Comparison of ENCODE assay signal across 8 cellular contexts in the genomic region with DNA sequence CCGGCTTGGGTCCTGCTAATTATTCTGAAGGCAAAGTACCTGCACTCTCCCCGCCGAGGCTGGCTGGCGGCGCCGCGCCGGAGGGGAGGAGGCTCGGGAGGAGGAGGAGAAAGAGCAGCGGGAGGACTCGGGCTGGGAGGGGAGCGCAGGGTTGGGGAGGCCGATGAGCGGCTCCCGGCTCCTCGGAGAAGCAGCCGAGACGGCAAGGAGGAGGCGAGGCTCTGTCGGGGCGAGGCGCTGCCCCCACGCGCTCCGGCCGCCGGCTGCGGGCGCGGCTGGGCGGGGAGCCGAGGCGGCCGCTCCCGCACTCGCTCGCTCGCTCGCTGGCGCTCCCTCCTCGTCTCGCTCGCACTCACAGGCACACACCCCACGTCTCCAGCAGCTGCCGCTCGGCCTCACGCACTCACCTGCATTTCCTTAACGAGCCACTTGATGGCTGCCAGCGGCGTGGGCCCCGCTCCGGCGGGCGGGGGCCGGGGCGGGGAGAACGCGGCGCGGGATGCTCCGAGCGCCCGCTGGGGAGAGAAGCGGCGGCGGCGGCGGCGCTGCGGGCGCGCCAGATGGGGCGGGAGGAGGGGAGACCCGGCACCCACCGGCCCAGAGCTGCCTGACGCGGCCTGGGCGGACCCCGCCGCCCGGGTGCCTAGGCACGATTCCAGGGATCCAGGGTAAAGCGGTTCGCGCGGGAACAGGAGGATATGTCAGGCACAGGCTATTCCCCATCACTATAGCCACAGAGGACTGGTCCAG. TPM values are rescaled to one million over a fixed set of nuclear protein-coding genes. Genes with fewer than 3 reads are reported as not detected.
DNase-seq lines count a peak whose midpoint lies in the region; ATAC-seq and TF ChIP-seq lines count a peak whose summit lies in the region.

A gene (minus strand): TSS at position 354 of the 750 bp plus-strand sequence.

- H3K4me1 ChIP-seq in Peyer's patch = peaks cover 0 to 6% (median 0%) of the 10 kb centered on the region in 4 donors
- H3K4me1 ChIP-seq in lung (ENCODE audit: control insufficient read depth in 2 of 2, insufficient read depth in 2 of 2, low read length in 2 of 2) = peaks cover 0 to 4% of the 10 kb centered on the region in 2 donors
- H3K4me1 ChIP-seq in subcutaneous abdominal adipose tissue (ENCODE audit: control insufficient read depth in 5 of 5, insufficient read depth in 5 of 5, low read length in 5 of 5) = peaks cover 0 to 12% (median 10%) of the 10 kb centered on the region in 5 donors

- TF ChIP-seq POLR2A in Peyer's patch (IDR thresholded peaks at IDR 0.05) = no peak

- ATAC-seq in GM21381 (IDR thresholded peaks at IDR 0.05; ENCODE audit: unreplicated experiment) (peak; percentile 96), lung (ENCODE audit: insufficient read depth, low FRiP score) (peak; percentile 83)

- H3K27ac ChIP-seq in Peyer's patch = no peak within 1 kb of the TSS
- peak within 1 kb of the TSS in 56 of 59 donors; percentile 24 to 90 (median 75) for H3K27ac ChIP-seq in dorsolateral prefrontal cortex
- no peak within 1 kb of the TSS for H3K27ac ChIP-seq in lung (ENCODE audit: low read depth in 1 of 2, low read length in 1 of 2)
- no peak within 1 kb of the TSS for H3K27ac ChIP-seq in subcutaneous abdominal adipose tissue (ENCODE audit: low read depth, low read length)

- TF ChIP-seq CTCF in Peyer's patch (IDR thresholded peaks at IDR 0.05) = peak in 2 of 6 experiments; percentile 19 to 24
- TF ChIP-seq CTCF in dorsolateral prefrontal cortex (IDR thresholded peaks at IDR 0.05 in 54 of 56, conservative IDR thresholded peaks at IDR 0.05 in 2 of 56; ENCODE audit: low read depth in 1 of 56, partially characterized antibody in 56 of 56) = peak in 4 of 56 donors; percentile 10 to 29 (median 20)
- TF ChIP-seq CTCF in lung (IDR thresholded peaks at IDR 0.05; ENCODE audit: control extremely low read depth, extremely low read depth) = no peak

- WGBS in lung, 2 donors = 1 to 2% methylated on average over 41 to 86 of the region's 86 CpGs

- peak within 1 kb of the TSS; percentile 5 to 44 (median 26) for H3K4me3 ChIP-seq in Peyer's patch
- H3K4me3 ChIP-seq in dorsolateral prefrontal cortex = peak within 1 kb of the TSS; percentile 38 to 73 (median 58)
- peak within 1 kb of the TSS; percentile 40 for H3K4me3 ChIP-seq in lung
- H3K4me3 ChIP-seq in subcutaneous abdominal adipose tissue (ENCODE audit: low read depth in 1 of 5, low read length in 5 of 5) = peak within 1 kb of the TSS in 4 of 5 donors; percentile 44 to 55 (median 52)

- H3K36me3 ChIP-seq in Peyer's patch = no peaks in the 10 kb centered on the region
- H3K36me3 ChIP-seq in lung (ENCODE audit: control insufficient read depth in 2 of 2, insufficient read depth in 2 of 2, low read length in 2 of 2) = no peaks in the 10 kb centered on the region
- H3K36me3 ChIP-seq in subcutaneous abdominal adipose tissue (ENCODE audit: control insufficient read depth in 5 of 5, insufficient read depth in 5 of 5, low read length in 5 of 5) = no peaks in the 10 kb centered on the region

- H3K9me3 ChIP-seq in Peyer's patch (peaks cover 0 to 9% (median 0%) of the 10 kb centered on the region in 4 donors), lung (ENCODE audit: control insufficient read depth in 2 of 2, insufficient read depth in 1 of 2, low read length in 1 of 2) (no peaks in the 10 kb centered on the region), subcutaneous abdominal adipose tissue (ENCODE audit: control insufficient read depth in 5 of 5, low read length in 5 of 5) (no peaks in the 10 kb centered on the region)

- no peak within 1 kb of the TSS for H3K9ac ChIP-seq in subcutaneous abdominal adipose tissue (ENCODE audit: low read length in 5 of 5)

- no peaks in the 10 kb centered on the region for H3K27me3 ChIP-seq in Peyer's patch
- H3K27me3 ChIP-seq in dorsolateral prefrontal cortex = peaks cover 0 to 34% (median 4%) of the 10 kb centered on the region in 45 donors
- H3K27me3 ChIP-seq in lung (ENCODE audit: control insufficient read depth, insufficient read depth) = peaks cover 3% of the 10 kb centered on the region
- peaks cover 17 to 25% (median 21%) of the 10 kb centered on the region in 5 donors for H3K27me3 ChIP-seq in subcutaneous abdominal adipose tissue (ENCODE audit: control insufficient read depth in 5 of 5, insufficient read depth in 4 of 5, low read length in 5 of 5)

- peak; percentile 55 for DNase-seq in GM03348 (ENCODE audit: low spot score)
- DNase-seq in HK-2 (ENCODE audit: unreplicated experiment) = peak; percentile 55
- DNase-seq in Peyer's patch = no peak
- DNase-seq in dorsolateral prefrontal cortex = peak in 8 of 10 donors; percentile 8 to 79 (median 65)
- DNase-seq in lung (ENCODE audit: low spot score) = peak; percentile 60
- DNase-seq in DMS114 treated with DMSO at 0.1 percent for 48 hours (lab: John Stamatoyannopoulos, UW; ENCODE audit: unreplicated experiment) = no peak

- intact Hi-C loops in dorsolateral prefrontal cortex (cut with DNase I) = no loop called here

RNA-seq across cellular contexts. Expression of the gene that starts here (rescaled TPM):
- total RNA-seq in Peyer's patch (100 to 1,000 TPM in 3 of 4 donors, 10 to 100 TPM in 1; 85.8 to 169 (median 135) TPM), dorsolateral prefrontal cortex (100 to 1,000 TPM; 152 to 738 (median 282) TPM), lung (100 to 1,000 TPM in 1 of 2 donors, 10 to 100 TPM in 1; 23.1 to 145 TPM)
- polyA plus RNA-seq in lung = 1 to 10 TPM; 1.9 to 4.3 TPM

Comparison
In these comparisons a context has a peak if more than half of its experiments do, and no peak if none do; other contexts are left out.
1. DNase-seq: peak in GM03348 (single experiment), HK-2 (single experiment), dorsolateral prefrontal cortex (8 of 10) and lung (single experiment); none in Peyer's patch (0 of 3) and DMS114 treated with DMSO at 0.1 percent for 48 hours (single experiment).
2. H3K27ac ChIP-seq: peak in dorsolateral prefrontal cortex (56 of 59); none in Peyer's patch (0 of 4), lung (0 of 2) and subcutaneous abdominal adipose tissue (single experiment).
3. Peak in every context shown above with its lines, with median percentiles within 50 percentile points of each other: H3K4me3 ChIP-seq.